In the genomic region with DNA sequence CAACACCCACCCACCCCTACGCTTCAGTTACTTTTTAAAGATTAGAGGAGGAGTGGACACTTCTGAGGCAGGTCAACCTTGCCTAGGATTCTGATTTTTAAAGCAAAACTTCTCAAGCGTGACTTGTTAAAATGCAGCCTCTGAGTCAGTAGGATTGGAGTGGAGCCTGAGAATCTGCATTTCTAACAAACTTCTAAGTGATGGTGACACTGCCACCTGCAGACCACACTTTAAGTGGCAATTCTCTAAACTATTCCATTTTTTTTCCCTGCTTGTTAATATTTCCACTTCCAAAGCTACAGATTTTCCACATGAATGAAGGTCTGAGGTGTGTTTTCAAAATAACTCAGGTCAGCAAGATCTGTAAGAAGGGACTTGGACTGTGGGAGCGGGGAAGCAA, we compare ENCODE assay signal across 16 cellular contexts.
DNase-seq lines count a peak whose midpoint lies in the region; FAIRE-seq and TF ChIP-seq lines count a peak whose summit lies in the region.
"Had no signal": no experiment of that assay in that cellular context is flagged by ENCODE, and none has a peak within 500 bp of the region (broad histone marks: within the 10 kb centered on the region; RNA-seq: fewer than 3 reads in every experiment).

No MANE protein-coding gene starts in this region.

- FAIRE-seq in HTR-8/SVneo (lab: Jason Lieb, UNC) = no peak
- FAIRE-seq: GM18507, urothelium cell line had no signal

- H3K27ac Mint-ChIP-seq in type B pancreatic cell = no peak overlapping the region
- H3K27ac Mint-ChIP-seq: activated CD4-positive, alpha-beta T cell treated with anti-CD3 and anti-CD28 coated beads for 36 hours; dendritic cell treated with granulocyte-macrophage colony-stimulating factor and Interleukin-4, amounts not matched to agents 40 ng/mL and 50 ng/mL, for 4 days; stimulated activated naive B cell treated with anti-CD40 and anti-IgM and Interleukin-4, amounts not matched to agents 10 μg/mL and 1 μg/mL and 100 μg/mL, for 72 hours had no signal

- H3K4me3 ChIP-seq in NB4 (ENCODE audit: low read depth, low read length) = no peak overlapping the region
- no peak overlapping the region for H3K4me3 ChIP-seq in epithelial cell of proximal tubule (ENCODE audit: low read depth, low read length)

- DNase-seq in NCI-H82 (lab: John Stamatoyannopoulos, UW) = peak; percentile 34
- DNase-seq in NCI-H82 treated with DMSO at 0.1 percent for 48 hours (lab: John Stamatoyannopoulos, UW; ENCODE audit: unreplicated experiment) = no peak
- peak; percentile 12 for DNase-seq in NB4 (ENCODE audit: low read depth)
- DNase-seq in epithelial cell of proximal tubule (ENCODE audit: low read depth) = peak; percentile 56
- no peak for DNase-seq in type B pancreatic cell (ENCODE audit: extremely low spot score, unreplicated experiment)
- DNase-seq in HTR-8/SVneo (ENCODE audit: insufficient read length, low spot score) = no peak
- DNase-seq in SW480 (ENCODE audit: low spot score) = no peak
- DNase-seq in caudate nucleus (lab: John Stamatoyannopoulos, UW) = no peak
- DNase-seq: activated CD4-positive, alpha-beta T cell treated with anti-CD3 and anti-CD28 coated beads for 36 hours; KG1; NCI-H2029 treated with DMSO at 0.1 percent for 48 hours; stimulated activated CD4-positive, alpha-beta T cell treated with anti-CD3 and anti-CD28 coated beads, Interleukin-4, amount 100 ng/mL, for 24 hours; stimulated activated naive B cell treated with anti-CD40 and anti-IgM and Interleukin-4, amounts not matched to agents 10 μg/mL and 1 μg/mL and 100 μg/mL, for 72 hours had no signal

- peak; percentile 13 for TF ChIP-seq CTCF in NB4 (IDR thresholded peaks at IDR 0.05; ENCODE audit: low read depth, low read length)
- peak; percentile 59 for TF ChIP-seq CTCF in epithelial cell of proximal tubule (conservative IDR thresholded peaks at IDR 0.05; ENCODE audit: low read depth, low read length)
- peak; percentile 23 for TF ChIP-seq CTCF in type B pancreatic cell (conservative IDR thresholded peaks at IDR 0.05)

- H3K4me3 Mint-ChIP-seq in type B pancreatic cell = no peak overlapping the region
- H3K4me3 Mint-ChIP-seq: activated CD4-positive, alpha-beta T cell treated with anti-CD3 and anti-CD28 coated beads for 36 hours; dendritic cell treated with granulocyte-macrophage colony-stimulating factor and Interleukin-4, amounts not matched to agents 40 ng/mL and 50 ng/mL, for 4 days; stimulated activated naive B cell treated with anti-CD40 and anti-IgM and Interleukin-4, amounts not matched to agents 10 μg/mL and 1 μg/mL and 100 μg/mL, for 72 hours had no signal

- H3K27ac ChIP-seq in caudate nucleus (ENCODE audit: low read depth, low read length) = no peak overlapping the region

- TF ChIP-seq POLR2A in NB4 (IDR thresholded peaks at IDR 0.05; ENCODE audit: extremely low read depth, insufficient read length) = no peak

- no peaks in the 10 kb centered on the region for H3K27me3 Mint-ChIP-seq in type B pancreatic cell
- H3K27me3 Mint-ChIP-seq: dendritic cell treated with granulocyte-macrophage colony-stimulating factor and Interleukin-4, amounts not matched to agents 40 ng/mL and 50 ng/mL, for 4 days had no signal

- no peaks in the 10 kb centered on the region for H3K36me3 Mint-ChIP-seq in type B pancreatic cell
- H3K36me3 Mint-ChIP-seq: stimulated activated naive B cell treated with anti-CD40 and anti-IgM and Interleukin-4, amounts not matched to agents 10 μg/mL and 1 μg/mL and 100 μg/mL, for 72 hours had no signal

- H3K4me1 Mint-ChIP-seq in type B pancreatic cell (ENCODE audit: unreplicated experiment) = no peaks in the 10 kb centered on the region
- H3K4me1 Mint-ChIP-seq: activated CD4-positive, alpha-beta T cell treated with anti-CD3 and anti-CD28 coated beads for 36 hours had no signal

- no peaks in the 10 kb centered on the region for H3K9me3 Mint-ChIP-seq in type B pancreatic cell
- H3K9me3 Mint-ChIP-seq: dendritic cell treated with granulocyte-macrophage colony-stimulating factor and Interleukin-4, amounts not matched to agents 40 ng/mL and 50 ng/mL, for 4 days; stimulated activated naive B cell treated with anti-CD40 and anti-IgM and Interleukin-4, amounts not matched to agents 10 μg/mL and 1 μg/mL and 100 μg/mL, for 72 hours had no signal

Comparison
In these comparisons a context has a peak if more than half of its experiments do, and no peak if none do; other contexts are left out.
1. DNase-seq: peak in NCI-H82 (single experiment), NB4 (single experiment) and epithelial cell of proximal tubule (single experiment); none in NCI-H82 treated with DMSO at 0.1 percent for 48 hours (single experiment), type B pancreatic cell (single experiment), HTR-8/SVneo (single experiment), SW480 (single experiment) and caudate nucleus (0 of 61).
2. Peak in every context shown above with its lines, with median percentiles within 50 percentile points of each other: CTCF ChIP-seq.